ENCODE assay signal across 9 cellular contexts in the genomic region with DNA sequence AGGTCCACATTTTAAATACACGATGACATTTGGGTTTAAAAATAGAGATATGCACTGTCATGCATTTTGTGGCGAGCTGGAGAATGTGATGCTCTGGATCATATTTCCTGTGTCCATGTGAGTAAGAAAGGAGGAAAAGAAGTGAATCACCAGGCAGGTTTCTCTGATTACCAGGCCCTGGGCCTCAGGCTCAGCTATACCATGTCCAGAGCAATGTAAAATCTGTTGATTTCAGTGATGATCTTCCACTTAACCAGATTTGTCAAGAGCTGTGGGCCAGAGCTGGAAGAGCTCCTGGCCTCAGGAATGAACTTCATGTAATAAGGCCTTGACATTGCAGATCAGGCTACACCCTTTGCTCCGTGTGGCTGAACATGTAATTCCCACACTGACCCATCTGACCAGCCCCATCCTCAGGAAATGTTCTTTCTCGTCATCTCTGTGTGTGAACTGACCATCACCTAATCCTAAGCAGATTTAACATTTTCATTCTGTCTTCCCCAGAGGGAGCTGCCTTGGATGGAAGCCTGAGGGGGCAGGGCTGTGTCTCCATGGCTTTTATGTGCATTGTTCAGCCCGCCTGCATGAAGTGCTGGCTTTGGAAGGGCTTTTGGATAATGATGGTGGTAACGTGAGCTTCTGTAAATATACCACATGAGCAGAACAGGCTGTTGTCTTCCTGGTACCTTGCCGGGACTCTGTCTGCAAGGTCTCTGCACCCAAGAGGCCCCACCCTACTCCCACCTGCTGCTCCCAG. TPM values are rescaled to one million over a fixed set of nuclear protein-coding genes. Genes with fewer than 3 reads are reported as not detected.
A peak's percentile ranks its signal among the peaks of the same experiment; 100 is the strongest.
DNase-seq lines count a peak whose midpoint lies in the region; ATAC-seq, FAIRE-seq and TF ChIP-seq lines count a peak whose summit lies in the region.
"Had no signal": no experiment of that assay in that cellular context is flagged by ENCODE, and none has a peak within 500 bp of the region (broad histone marks: within the 10 kb centered on the region; RNA-seq: fewer than 3 reads in every experiment).

No MANE protein-coding gene starts in this region.

- H4K20me1 ChIP-seq in HCT116 (ENCODE audit: insufficient read depth) (no peaks in the 10 kb centered on the region), endothelial cell of umbilical vein (replicated peaks; ENCODE audit: control insufficient read depth, extremely low read depth, insufficient read depth, low read length) (no peaks in the 10 kb centered on the region)

- H3K9me3 ChIP-seq in HCT116 (ENCODE audit: control insufficient read depth in 1 of 2, insufficient read depth in 1 of 2, low read depth in 1 of 2, low read length in 2 of 2) (no peaks in the 10 kb centered on the region), endothelial cell of umbilical vein (replicated peaks; ENCODE audit: control insufficient read depth, insufficient read depth, low read length) (no peaks in the 10 kb centered on the region)

- POLR2A ChIA-PET in HCT116 (lab: Charles Lee) = no interaction called here
- POLR2A ChIA-PET in endothelial cell of umbilical vein (lab: Charles Lee) = no interaction called here

- TF ChIP-seq RAD21 in HCT116 (IDR thresholded peaks at IDR 0.05; ENCODE audit: low read depth) = no peak

- no peaks in the 10 kb centered on the region; the same call in 1 of the 2 replicates for H3K79me2 ChIP-seq in HCT116 (ENCODE audit: insufficient read depth, low read length)
- H3K79me2 ChIP-seq in endothelial cell of umbilical vein (ENCODE audit: control insufficient read depth, insufficient read depth, low read length) = no peaks in the 10 kb centered on the region

- TF ChIP-seq CTCF in HCT116 (IDR thresholded peaks at IDR 0.05 in 2 of 3, conservative IDR thresholded peaks at IDR 0.05 in 1 of 3; ENCODE audit: borderline replicate concordance in 1 of 3, insufficient read depth in 1 of 3, low read depth in 2 of 3, low read length in 2 of 3) (no peak), endothelial cell of umbilical vein (IDR thresholded peaks at IDR 0.05; ENCODE audit: extremely low read depth in 1 of 2, insufficient read depth in 1 of 2, low read depth in 1 of 2, low read length in 2 of 2) (no peak)

- H3K4me1 ChIP-seq in HCT116 (ENCODE audit: control insufficient read depth in 1 of 2, insufficient read depth in 2 of 2, low read length in 2 of 2) (peaks cover 0 to 11% of the 10 kb centered on the region in 2 experiments; a peak in 1 of 4 replicates), endothelial cell of umbilical vein (ENCODE audit: control insufficient read depth, extremely low read depth, insufficient read depth, low read length) (peaks cover 18% of the 10 kb centered on the region)

- RAD21 ChIA-PET in HCT116 (lab: Charles Lee; ENCODE audit: low non-redundant PET in 1 of 2, low total read pairs in 2 of 2, uncharacterized antibody in 2 of 2, unreplicated experiment in 2 of 2) = no interaction called here

- no peak for DNase-seq in HCT116 (ENCODE audit: low read depth, low spot score)
- peak; percentile 86 for DNase-seq in NCI-H510A (lab: John Stamatoyannopoulos, UW)
- peak; percentile 68 for DNase-seq in endothelial cell of umbilical vein (ENCODE audit: low read depth, low spot score)
- DNase-seq in skeletal muscle cell (ENCODE audit: low read depth) = peak; percentile 89
- DNase-seq in GM19239 (ENCODE audit: insufficient read length, low spot score) = no peak
- DNase-seq in anterior cingulate cortex (lab: John Stamatoyannopoulos, UW) = no peak
- DNase-seq: left cardiac atrium had no signal

- H3K9ac ChIP-seq in HCT116 (ENCODE audit: low read length) (no peak overlapping the region; the same call in 1 of the 2 replicates), endothelial cell of umbilical vein (replicated peaks; ENCODE audit: extremely low read depth, insufficient read depth, low read length) (peak overlapping the region; percentile 64)

- BruUV-seq in HCT116 (replicated peaks; lab: Mats Ljungman, UMichigan) = no TSS peak
- BruUV-seq in endothelial cell of umbilical vein (replicated peaks; lab: Mats Ljungman, UMichigan) = TSS peak; percentile 79

- H3K4me3 ChIP-seq in HCT116 (replicated peaks in 1 of 2; ENCODE audit: low read depth in 1 of 2, low read length in 2 of 2) (no peak overlapping the region), endothelial cell of umbilical vein (replicated peaks in 1 of 3; ENCODE audit: insufficient read depth in 1 of 3, low read depth in 1 of 3, low read length in 3 of 3) (no peak overlapping the region), skeletal muscle cell (ENCODE audit: low read depth, low read length) (no peak overlapping the region)

- FAIRE-seq in endothelial cell of umbilical vein (lab: Jason Lieb, UNC) = peak; percentile 92
- FAIRE-seq in GM19239 (lab: Jason Lieb, UNC) = no peak

- TF ChIP-seq POLR2A in HCT116 (IDR thresholded peaks at IDR 0.05; ENCODE audit: borderline replicate concordance, extremely low read depth, insufficient read depth, insufficient read length) (no peak), endothelial cell of umbilical vein (IDR thresholded peaks at IDR 0.05; ENCODE audit: low read depth, low read length) (no peak)

- dilution Hi-C loops in endothelial cell of umbilical vein (cut with MboI; ENCODE audit: extremely low pct_ligation_motif_present, low sequenced_read_pairs) = no loop called here

- no peak for ATAC-seq in HCT116
- no peak for ATAC-seq in HG02938 (IDR thresholded peaks at IDR 0.05; ENCODE audit: unreplicated experiment)
- ATAC-seq in GM18858 (IDR thresholded peaks at IDR 0.05; ENCODE audit: unreplicated experiment) = no peak

- CTCF ChIA-PET in HCT116 (lab: Charles Lee) (no interaction called here), endothelial cell of umbilical vein (lab: Charles Lee) (interaction anchor here (0.7 to 2.0 kb wide), 7 partner anchors 9 to 398 kb away, joined by 3 to 9 read pairs (median 5); partner anchors contain the start of gene CRACR2A)

- no peak overlapping the region for H3K27ac ChIP-seq in HCT116 (ENCODE audit: low read depth, low read length)
- peak overlapping the region; percentile 92 for H3K27ac ChIP-seq in endothelial cell of umbilical vein (ENCODE audit: insufficient read depth, low read depth, low read length)

- H3K4me2 ChIP-seq in HCT116 (ENCODE audit: low read length) (peak overlapping the region; percentile 24; the same call in 1 of the 2 replicates), endothelial cell of umbilical vein (ENCODE audit: insufficient read depth, low read length) (peak overlapping the region; percentile 45)

- no peaks in the 10 kb centered on the region for H3K9me2 ChIP-seq in HCT116 (ENCODE audit: insufficient read depth)

- H2AFZ ChIP-seq in HCT116 (ENCODE audit: low read depth, low read length, poor library complexity, severe bottlenecking) (no peak overlapping the region), endothelial cell of umbilical vein (ENCODE audit: low read depth, low read length) (peak overlapping the region; percentile 39)

- intact Hi-C loops in HCT116 (cut with micrococcal nuclease) (no loop called here), endothelial cell of umbilical vein (cut with micrococcal nuclease) (loop anchor here (2.0 kb wide), 1 partner anchor 54 kb away; the partner anchor contains the start of gene CRACR2A)

- no peaks in the 10 kb centered on the region; a peak in 1 of 4 replicates for H3K36me3 ChIP-seq in HCT116 (ENCODE audit: control insufficient read depth in 1 of 2, insufficient read depth in 2 of 2, low read length in 2 of 2)
- no peaks in the 10 kb centered on the region for H3K36me3 ChIP-seq in endothelial cell of umbilical vein (ENCODE audit: control insufficient read depth in 2 of 2, extremely low read depth in 1 of 2, insufficient read depth in 2 of 2, low read length in 2 of 2)

- no peaks in the 10 kb centered on the region for H3K9me1 ChIP-seq in endothelial cell of umbilical vein (replicated peaks; ENCODE audit: control insufficient read depth, extremely low read depth, insufficient read depth, low read length)

- no peaks in the 10 kb centered on the region for H3K27me3 ChIP-seq in HCT116 (ENCODE audit: insufficient read depth, low read length)
- no peaks in the 10 kb centered on the region for H3K27me3 ChIP-seq in endothelial cell of umbilical vein (ENCODE audit: control insufficient read depth in 2 of 2, insufficient read depth in 2 of 2, low read length in 2 of 2)

TF ChIP-seq in HCT116, 20 proteins besides CTCF, POLR2A, EP300 and RAD21:
- TF ChIP-seq TCF7L2 (IDR thresholded peaks at IDR 0.05; ENCODE audit: borderline replicate concordance, extremely low read depth, insufficient read depth, insufficient read length) (no peak), ZNF274 (IDR thresholded peaks at IDR 0.05; ENCODE audit: low read depth, low read length) (no peak), EGR1 (IDR thresholded peaks at IDR 0.05; ENCODE audit: low read depth) (no peak), CBX3 (IDR thresholded peaks at IDR 0.05; ENCODE audit: low read depth) (no peak), EZH2phosphoT487 (IDR thresholded peaks at IDR 0.05; ENCODE audit: borderline replicate concordance) (no peak), SIN3A (IDR thresholded peaks at IDR 0.05; ENCODE audit: low read depth) (no peak), POLR2AphosphoS5 (IDR thresholded peaks at IDR 0.05; ENCODE audit: low read depth, low read length) (no peak), CEBPB (IDR thresholded peaks at IDR 0.05; ENCODE audit: low read depth) (no peak)

TF ChIP-seq in endothelial cell of umbilical vein, 7 proteins besides CTCF, POLR2A, EP300 and RAD21:
- no peak for TF ChIP-seq EZH2 (IDR thresholded peaks at IDR 0.05; ENCODE audit: borderline replicate concordance, low read depth, low read length, severe bottlenecking)
- no peak for TF ChIP-seq MYC (IDR thresholded peaks at IDR 0.05; ENCODE audit: low read depth, low read length)
- TF ChIP-seq FOS (IDR thresholded peaks at IDR 0.05; ENCODE audit: borderline replicate concordance, insufficient read depth, low read length) = peak; percentile 90
- peak; percentile 19 for TF ChIP-seq POLR2AphosphoS5 (IDR thresholded peaks at IDR 0.05; ENCODE audit: insufficient read depth, low read depth, low read length)
- peak; percentile 8 for TF ChIP-seq GATA2 (IDR thresholded peaks at IDR 0.05; ENCODE audit: insufficient read depth, insufficient read length, low read depth, low read length)
- TF ChIP-seq JUN (IDR thresholded peaks at IDR 0.05; ENCODE audit: borderline replicate concordance, insufficient read depth, insufficient read length, low read depth) = peak; percentile 55

RNA-seq across cellular contexts. Expression of gene CRACR2A, which starts 54.5 kb away (rescaled TPM):
- total RNA-seq in HCT116 (2021; ENCODE audit: unreplicated experiment) = 18.4 TPM
- 8.8 and 9.5 TPM in 2 replicates for polyA plus RNA-seq in HCT116 (2012)
- total RNA-seq in endothelial cell of umbilical vein = 14.9 and 15.9 TPM in 2 replicates
- polyA plus RNA-seq in endothelial cell of umbilical vein = 3.5 and 4.4 TPM in 2 replicates
- polyA plus RNA-seq in endothelial cell of umbilical vein (2011; cell fraction: cytosol; rRNA removed) = 7.5 and 8.2 TPM in 2 replicates
- 10.4 and 14.3 TPM in 2 replicates for polyA plus RNA-seq in endothelial cell of umbilical vein (2011; cell fraction: nucleus; rRNA removed)
- polyA plus RNA-seq in endothelial cell of umbilical vein (2012) = 9.3 and 14.7 TPM in 2 replicates
- polyA minus RNA-seq in endothelial cell of umbilical vein = 9.5 and 12.6 TPM in 2 replicates
- not detected for polyA minus RNA-seq in endothelial cell of umbilical vein (2011; cell fraction: cytosol; rRNA and poly(A)+ RNA removed)
- polyA minus RNA-seq in endothelial cell of umbilical vein (2011; cell fraction: nucleus; rRNA and poly(A)+ RNA removed) = 8.6 and 10.8 TPM in 2 replicates

Comparison
In these comparisons a context has a peak if more than half of its experiments do, and no peak if none do; other contexts are left out.
1. DNase-seq: peak in NCI-H510A (single experiment), endothelial cell of umbilical vein (single experiment) and skeletal muscle cell (single experiment); none in HCT116 (single experiment), GM19239 (single experiment) and anterior cingulate cortex (0 of 58).